Comparison of ENCODE assay signal across 20 cellular contexts in the genomic region with DNA sequence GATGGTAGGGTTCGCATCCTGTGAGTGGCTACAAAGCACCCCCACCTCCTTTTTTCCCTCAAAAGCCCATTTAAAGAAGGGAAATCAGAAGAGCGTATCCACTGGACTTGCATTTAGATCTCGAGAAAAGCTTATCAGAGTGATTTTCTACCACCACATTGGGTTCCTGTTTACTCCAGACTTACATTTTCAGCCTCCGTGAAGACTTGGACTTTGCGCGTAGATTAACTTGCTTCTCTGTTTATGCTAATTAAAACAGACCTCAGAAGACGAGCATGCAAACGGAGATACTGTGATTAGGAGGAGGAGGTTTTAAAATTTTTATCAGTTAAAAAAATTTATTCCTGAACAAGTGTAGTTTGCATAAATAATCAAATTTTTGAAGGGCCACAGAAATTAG.
"Had no signal": no experiment of that assay in that cellular context is flagged by ENCODE, and none has a peak within 500 bp of the region (broad histone marks: within the 10 kb centered on the region; RNA-seq: fewer than 3 reads in every experiment).

No MANE protein-coding gene starts in this region.

- H3K4me1 ChIP-seq: testis had no signal

- H3K4me3 ChIP-seq: coronary artery, gastrocnemius medialis, left lung, prostate gland, right lobe of liver, spleen, testis, upper lobe of right lung had no signal

- H3K9me3 ChIP-seq: gastrocnemius medialis, left lung, prostate gland, right lobe of liver, spleen, testis, upper lobe of right lung had no signal

- H3K27ac ChIP-seq: coronary artery, gastrocnemius medialis, prostate gland, right lobe of liver, spleen, testis, upper lobe of right lung had no signal

- H3K27me3 ChIP-seq: gastrocnemius medialis, left lung, right lobe of liver, spleen, testis, upper lobe of right lung had no signal

- H3K36me3 ChIP-seq: gastrocnemius medialis, left lung, prostate gland, right lobe of liver, spleen, upper lobe of right lung had no signal

- FAIRE-seq: kidney had no signal

- DNase-seq: activated CD4-positive, alpha-beta T cell treated with anti-CD3 and anti-CD28 coated beads, Interleukin-2, amount 10 ng/mL, durations not matched to agents 24 days and 14 days; activated CD4-positive, CD25-positive, alpha-beta regulatory T cell; activated CD8-positive, alpha-beta memory T cell treated with anti-CD3 and anti-CD28 coated beads, Interleukin-2, amount 50 U/mL, for 48 hours; activated CD8-positive, alpha-beta T cell treated with anti-CD3 and anti-CD28 coated beads, Interleukin-2, amount 10 ng/mL, durations not matched to agents 7 days and 5 days; activated gamma-delta T cell treated with Interleukin-2 at 50 U/mL for 16 hours; activated naive CD8-positive, alpha-beta T cell treated with anti-CD3 and anti-CD28 coated beads for 36 hours; amygdala; effector CD4-positive, alpha-beta T cell; gastrocnemius medialis; hippocampal formation; kidney; left lung; nephron progenitor cell; right lobe of liver; spleen; stimulated activated naive CD8-positive, alpha-beta T cell treated with anti-CD3 and anti-CD28 coated beads, Interleukin-15, amount 100 ng/mL, for 72 hours; testis; upper lobe of right lung had no signal
